Comparison of ENCODE assay signal across 22 cellular contexts in the genomic region with DNA sequence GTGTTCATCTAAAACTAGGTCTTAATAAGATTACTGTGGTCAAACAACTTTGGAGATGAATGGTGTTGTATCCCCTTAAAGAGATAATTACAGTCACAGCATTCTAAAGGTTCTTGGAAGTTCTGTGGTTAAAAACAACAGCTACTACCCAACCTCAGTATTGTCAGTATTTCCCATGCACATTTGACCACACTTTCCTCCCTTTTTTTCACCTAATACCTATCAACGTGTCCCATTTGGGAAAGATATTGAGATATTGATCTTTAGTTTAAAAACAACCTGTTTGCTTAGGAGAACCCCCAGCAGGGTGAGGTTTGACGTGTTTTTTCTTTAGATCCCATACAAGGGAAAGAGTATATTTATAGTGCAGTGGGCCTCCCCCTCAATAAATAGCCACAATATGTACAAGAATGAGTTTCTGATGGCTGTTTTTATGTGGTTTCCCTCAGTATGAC.
DNase-seq lines count a peak whose midpoint lies in the region; ATAC-seq lines count a peak whose summit lies in the region.
"Had no signal": no experiment of that assay in that cellular context is flagged by ENCODE, and none has a peak within 500 bp of the region (broad histone marks: within the 10 kb centered on the region; RNA-seq: fewer than 3 reads in every experiment).

No MANE protein-coding gene starts in this region.

- no peak overlapping the region for H3K4me3 Mint-ChIP-seq in activated CD4-positive, alpha-beta T cell treated with anti-CD3 and anti-CD28 coated beads for 36 hours
- H3K4me3 Mint-ChIP-seq in activated T-helper 1 cell treated with anti-CD3 and anti-CD28 coated beads, Interleukin-12 subunit alpha, Interleukin-12 subunit beta, Interleukin-2, Interleukin-4 antibody, amounts not matched to agents 30 ng/mL and 10 ng/mL and 1 ng/mL, durations not matched to agents 14 hours and 24 hours and 36 hours: no peak overlapping the region
- H3K4me3 Mint-ChIP-seq: GM23338 had no signal

- H3K4me1 Mint-ChIP-seq in activated CD4-positive, alpha-beta T cell treated with anti-CD3 and anti-CD28 coated beads for 36 hours: peaks cover 17% of the 10 kb centered on the region
- H3K4me1 Mint-ChIP-seq in activated T-helper 1 cell treated with anti-CD3 and anti-CD28 coated beads, Interleukin-12 subunit alpha, Interleukin-12 subunit beta, Interleukin-2, Interleukin-4 antibody, amounts not matched to agents 30 ng/mL and 10 ng/mL and 1 ng/mL, durations not matched to agents 14 hours and 24 hours and 36 hours (ENCODE audit: low read depth): peaks cover 35% of the 10 kb centered on the region

- no peak overlapping the region for H3K27ac Mint-ChIP-seq in activated CD4-positive, alpha-beta T cell treated with anti-CD3 and anti-CD28 coated beads for 36 hours
- peak overlapping the region; percentile 66 for H3K27ac Mint-ChIP-seq in activated T-helper 1 cell treated with anti-CD3 and anti-CD28 coated beads, Interleukin-12 subunit alpha, Interleukin-12 subunit beta, Interleukin-2, Interleukin-4 antibody, amounts not matched to agents 30 ng/mL and 10 ng/mL and 1 ng/mL, durations not matched to agents 14 hours and 24 hours and 36 hours
- H3K27ac Mint-ChIP-seq: GM23338 had no signal

- H3K36me3 Mint-ChIP-seq in activated CD4-positive, alpha-beta T cell treated with anti-CD3 and anti-CD28 coated beads for 36 hours (ENCODE audit: low read depth): peaks cover 9% of the 10 kb centered on the region
- peaks cover 4% of the 10 kb centered on the region for H3K36me3 Mint-ChIP-seq in activated T-helper 1 cell treated with anti-CD3 and anti-CD28 coated beads, Interleukin-12 subunit alpha, Interleukin-12 subunit beta, Interleukin-2, Interleukin-4 antibody, amounts not matched to agents 30 ng/mL and 10 ng/mL and 1 ng/mL, durations not matched to agents 14 hours and 24 hours and 36 hours (ENCODE audit: low read depth)

- CTCF ChIA-PET in activated CD4-positive, alpha-beta T cell treated with anti-CD3 and anti-CD28 coated beads for 36 hours (lab: Charles Lee): interaction anchor here (0.7 to 1.1 kb wide), 3 partner anchors 13 to 17 kb away, joined by 3 to 4 read pairs (median 3); no protein-coding TSS in a partner anchor

- ATAC-seq in activated CD4-positive, alpha-beta T cell treated with anti-CD3 and anti-CD28 coated beads for 36 hours: peak; percentile 63
- peak; percentile 57 for ATAC-seq in HG02885 (IDR thresholded peaks at IDR 0.05; ENCODE audit: poor library complexity, unreplicated experiment)
- ATAC-seq in GM19324 (IDR thresholded peaks at IDR 0.05; ENCODE audit: low FRiP score, unreplicated experiment): no peak
- ATAC-seq: GM23338, lower lobe of right lung had no signal

- H3K9me3 Mint-ChIP-seq in activated CD4-positive, alpha-beta T cell treated with anti-CD3 and anti-CD28 coated beads for 36 hours (ENCODE audit: low read depth): no peaks in the 10 kb centered on the region
- no peaks in the 10 kb centered on the region for H3K9me3 Mint-ChIP-seq in activated T-helper 1 cell treated with anti-CD3 and anti-CD28 coated beads, Interleukin-12 subunit alpha, Interleukin-12 subunit beta, Interleukin-2, Interleukin-4 antibody, amounts not matched to agents 30 ng/mL and 10 ng/mL and 1 ng/mL, durations not matched to agents 14 hours and 24 hours and 36 hours
- H3K9me3 Mint-ChIP-seq: GM23338 had no signal

- intact Hi-C loops in activated CD4-positive, alpha-beta T cell treated with anti-CD3 and anti-CD28 coated beads for 36 hours (cut with DNase I, micrococcal nuclease): loop anchor here in 1 of 2 experiments (10.0 kb wide), 2 partner anchors 202 to 1302 kb away; no protein-coding TSS in a partner anchor
- intact Hi-C loops in activated T-helper 1 cell treated with anti-CD3 and anti-CD28 coated beads, Interleukin-12 subunit alpha, Interleukin-12 subunit beta, Interleukin-2, Interleukin-4 antibody, amounts not matched to agents 30 ng/mL and 10 ng/mL and 1 ng/mL, durations not matched to agents 14 hours and 24 hours and 36 hours (cut with micrococcal nuclease): loop anchor here (1.0 to 10.0 kb wide), 7 partner anchors 7 to 1125 kb away; a partner anchor contains a TSS

- DNase-seq in activated CD4-positive, alpha-beta T cell treated with anti-CD3 and anti-CD28 coated beads for 36 hours: no peak
- DNase-seq in activated CD4-positive, alpha-beta T cell treated with anti-CD3 and anti-CD28 coated beads for 48 hours: no peak
- no peak for DNase-seq in activated T-helper 1 cell treated with anti-CD3 and anti-CD28 coated beads, Interleukin-12 subunit alpha, Interleukin-12 subunit beta, Interleukin-2, Interleukin-4 antibody, amounts not matched to agents 30 ng/mL and 10 ng/mL and 1 ng/mL, durations not matched to agents 14 hours and 24 hours and 36 hours (ENCODE audit: low spot score)
- DNase-seq in renal cortical epithelial cell (ENCODE audit: low read depth): peak; percentile 28
- DNase-seq in stimulated activated CD8-positive, alpha-beta memory T cell treated with anti-CD3 and anti-CD28 coated beads, Interleukin-4, amount 100 ng/mL, for 48 hours: no peak
- no peak for DNase-seq in DMS79 (lab: John Stamatoyannopoulos, UW)
- DNase-seq: activated CD4-positive, CD25-positive, alpha-beta regulatory T cell; activated gamma-delta T cell; anterior cingulate cortex; DMS79 treated with DMSO at 0.1 percent for 48 hours; effector CD4-positive, alpha-beta T cell; erythroblast; kidney; lower lobe of right lung; NCI-H1092; NCI-H2107; NCI-H526; nucleus accumbens; stimulated activated CD4-positive, alpha-beta T cell treated with anti-CD3 and anti-CD28 coated beads, Interleukin-4, amount 100 ng/mL, for 4 hours had no signal

- POLR2A ChIA-PET in activated CD4-positive, alpha-beta T cell treated with anti-CD3 and anti-CD28 coated beads for 36 hours (lab: Charles Lee): no interaction called here

- no peaks in the 10 kb centered on the region for H3K27me3 Mint-ChIP-seq in activated CD4-positive, alpha-beta T cell treated with anti-CD3 and anti-CD28 coated beads for 36 hours
- no peaks in the 10 kb centered on the region for H3K27me3 Mint-ChIP-seq in activated T-helper 1 cell treated with anti-CD3 and anti-CD28 coated beads, Interleukin-12 subunit alpha, Interleukin-12 subunit beta, Interleukin-2, Interleukin-4 antibody, amounts not matched to agents 30 ng/mL and 10 ng/mL and 1 ng/mL, durations not matched to agents 14 hours and 24 hours and 36 hours (ENCODE audit: insufficient read depth)
